ENCODE assay signal across 34 cellular contexts in genomic region chr1:33541966-33542365, GRCh38.
"Had no signal": no experiment of that assay in that cellular context is flagged by ENCODE, and none has a peak within 500 bp of the region (broad histone marks: within the 10 kb centered on the region; RNA-seq: fewer than 3 reads in every experiment).

No MANE protein-coding gene starts in this region.

- H3K4me2 ChIP-seq: KMS-11 had no signal

- H3K27me3 ChIP-seq: MG63 had no signal

- H3K9me3 ChIP-seq: MG63 had no signal

- H3K36me3 ChIP-seq: MG63 had no signal

- H3K27ac ChIP-seq: KMS-11 had no signal

- H3K9ac ChIP-seq: KMS-11 had no signal

- DNase-seq: Karpas-422, Kasumi-1, MG63, MM.1S, MV-4-11, NCI-H1048, NCI-H1092, NCI-H1092 treated with DMSO at 0.1 percent for 48 hours, NCI-H1105, NCI-H1105 treated with DMSO at 0.1 percent for 48 hours, NCI-H1417, NCI-H1417 treated with DMSO at 0.1 percent for 48 hours, NCI-H1436, NCI-H1436 treated with DMSO at 0.1 percent for 48 hours, NCI-H146, NCI-H1694, NCI-H1694 treated with DMSO at 0.1 percent for 48 hours, NCI-H187, NCI-H187 treated with DMSO at 0.1 percent for 48 hours, NCI-H1930, NCI-H2029, NCI-H2029 treated with DMSO at 0.1 percent for 48 hours, NCI-H2081, NCI-H2081 treated with DMSO at 0.1 percent for 48 hours, NCI-H2107, NCI-H2171, NCI-H2171 treated with DMSO at 0.1 percent for 48 hours, NCI-H2227 treated with DMSO at 0.1 percent for 48 hours, NCI-H226, NCI-H345, NCI-H446, NCI-H446 treated with DMSO at 0.1 percent for 48 hours, NCI-H510A had no signal

- H3K4me3 ChIP-seq: MG63 had no signal
